ENCODE assay signal across 9 cellular contexts in the genomic region with DNA sequence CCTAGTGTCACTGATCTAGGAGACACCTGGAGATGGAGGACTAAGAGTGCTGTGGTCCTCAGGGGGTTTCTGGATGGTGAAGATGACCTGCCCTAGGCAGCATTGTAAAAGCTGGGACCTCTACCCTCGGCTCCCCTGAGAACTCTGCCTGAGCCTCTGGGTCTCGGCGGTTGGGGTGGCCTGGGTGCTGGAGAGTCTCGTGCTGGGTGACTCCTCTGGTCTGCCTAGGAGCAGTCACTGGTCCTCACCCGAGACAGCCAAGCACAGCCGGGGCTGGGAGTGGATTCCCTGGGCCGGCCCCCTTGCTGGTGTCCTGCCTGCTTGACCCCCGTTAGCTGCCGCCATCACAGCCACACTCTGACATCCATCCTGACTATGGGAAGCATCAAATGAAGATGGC. TPM values are rescaled to one million over a fixed set of nuclear protein-coding genes. Genes with fewer than 3 reads are reported as not detected.
"Had no signal": no experiment of that assay in that cellular context is flagged by ENCODE, and none has a peak within 500 bp of the region (broad histone marks: within the 10 kb centered on the region; RNA-seq: fewer than 3 reads in every experiment).

No MANE protein-coding gene starts in this region.

- H3K27ac Mint-ChIP-seq: activated CD8-positive, alpha-beta memory T cell treated with anti-CD3 and anti-CD28 coated beads, Interleukin-2, amount 10 ng/mL, durations not matched to agents 7 days and 5 days; activated naive CD8-positive, alpha-beta T cell; naive thymus-derived CD8-positive, alpha-beta T cell had no signal

- H3K9me3 Mint-ChIP-seq: naive thymus-derived CD8-positive, alpha-beta T cell had no signal

- H3K4me3 ChIP-seq: pancreas had no signal

- H3K36me3 ChIP-seq: pancreas had no signal

- H3K4me3 Mint-ChIP-seq: activated CD8-positive, alpha-beta memory T cell treated with anti-CD3 and anti-CD28 coated beads, Interleukin-2, amount 10 ng/mL, durations not matched to agents 7 days and 5 days; activated naive CD8-positive, alpha-beta T cell; naive thymus-derived CD8-positive, alpha-beta T cell had no signal

- DNase-seq: activated CD4-positive, alpha-beta T cell treated with anti-CD3 and anti-CD28 coated beads, Interleukin-2, amount 50 U/mL, for 48 hours; activated CD8-positive, alpha-beta memory T cell treated with anti-CD3 and anti-CD28 coated beads, Interleukin-2, amount 10 ng/mL, durations not matched to agents 7 days and 5 days; mesendoderm; stimulated activated CD8-positive, alpha-beta memory T cell treated with anti-CD3 and anti-CD28 coated beads, Interleukin-4, amount 100 ng/mL, for 48 hours; stimulated activated naive CD4-positive, alpha-beta T cell treated with Interleukin-2 at 50 U/mL for 16 hours; SW 1271 had no signal

- H3K9me3 ChIP-seq: pancreas had no signal

- ATAC-seq: activated CD8-positive, alpha-beta memory T cell treated with anti-CD3 and anti-CD28 coated beads, Interleukin-2, amount 10 ng/mL, durations not matched to agents 7 days and 5 days; naive thymus-derived CD8-positive, alpha-beta T cell had no signal

- H3K27me3 ChIP-seq: pancreas had no signal

- H3K36me3 Mint-ChIP-seq: activated CD8-positive, alpha-beta memory T cell treated with anti-CD3 and anti-CD28 coated beads, Interleukin-2, amount 10 ng/mL, durations not matched to agents 7 days and 5 days; activated naive CD8-positive, alpha-beta T cell; naive thymus-derived CD8-positive, alpha-beta T cell had no signal

RNA-seq across cellular contexts. Expression of a gene that starts 6.7 kb away (rescaled TPM):
- polyA plus RNA-seq: naive thymus-derived CD8-positive, alpha-beta T cell had no signal
